8 cellular contexts compared by ENCODE assay signal in the genomic region with DNA sequence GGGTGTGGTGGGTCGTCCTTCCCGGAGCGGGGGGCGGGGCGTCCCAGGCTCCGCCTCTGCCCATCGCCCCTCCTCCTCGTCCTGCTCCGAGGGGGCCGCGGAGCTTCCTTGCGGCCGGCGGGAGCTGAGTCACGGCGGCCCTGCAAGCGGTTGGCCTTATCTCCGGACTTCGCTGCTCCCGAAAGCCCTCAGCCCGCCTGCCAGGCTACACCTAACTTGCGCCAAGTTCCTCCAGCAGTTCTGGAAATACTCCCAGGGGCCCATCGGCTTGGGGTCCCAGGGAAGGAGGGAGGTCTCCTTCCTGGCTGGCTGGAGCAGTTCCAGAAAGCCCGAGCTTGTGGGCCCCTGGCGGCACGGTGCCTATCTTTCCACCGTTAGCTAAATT. TPM values are rescaled to one million over a fixed set of nuclear protein-coding genes. Genes with fewer than 3 reads are reported as not detected.
DNase-seq lines count a peak whose midpoint lies in the region; ATAC-seq, FAIRE-seq and TF ChIP-seq lines count a peak whose summit lies in the region.

No MANE protein-coding gene starts in this region.

- no peak for FAIRE-seq in D721Med (lab: Jason Lieb, UNC)

- peak overlapping the region; percentile 86 for H3K4me3 Mint-ChIP-seq in type B pancreatic cell

- H3K27me3 Mint-ChIP-seq in type B pancreatic cell, result peaks cover 10% of the 10 kb centered on the region

- H3K27ac Mint-ChIP-seq in activated naive CD4-positive, alpha-beta T cell treated with anti-CD3 and anti-CD28 coated beads, Interleukin-2, amount 50 U/mL, for 72 hours, result peak overlapping the region; percentile 5 to 85
- H3K27ac Mint-ChIP-seq in type B pancreatic cell, result peak overlapping the region; percentile 77

- TF ChIP-seq CTCF in D721Med (IDR thresholded peaks at IDR 0.05; ENCODE audit: insufficient read depth, missing control alignments) (no peak), omental fat pad (IDR thresholded peaks at IDR 0.05) (no peak), type B pancreatic cell (conservative IDR thresholded peaks at IDR 0.05) (peak; percentile 31)

- H3K4me1 Mint-ChIP-seq in type B pancreatic cell (ENCODE audit: unreplicated experiment), result peaks cover 6% of the 10 kb centered on the region

- ATAC-seq in GM21360 (IDR thresholded peaks at IDR 0.05; ENCODE audit: unreplicated experiment), result peak; percentile 61
- ATAC-seq in activated naive CD4-positive, alpha-beta T cell treated with anti-CD3 and anti-CD28 coated beads, Interleukin-2, amount 50 U/mL, for 72 hours, result peak; percentile 82 to 83
- ATAC-seq in omental fat pad (ENCODE audit: low FRiP score), result peak; percentile 94

- H3K36me3 Mint-ChIP-seq in activated naive CD4-positive, alpha-beta T cell treated with anti-CD3 and anti-CD28 coated beads, Interleukin-2, amount 50 U/mL, for 72 hours, result no peaks in the 10 kb centered on the region
- no peaks in the 10 kb centered on the region for H3K36me3 Mint-ChIP-seq in type B pancreatic cell

- DNase-seq in D721Med (ENCODE audit: insufficient read length, low spot score), result peak; percentile 55
- peak; percentile 94 for DNase-seq in HT1080 (ENCODE audit: low read depth)
- DNase-seq in SHP77 (lab: John Stamatoyannopoulos, UW), result peak; percentile 50 to 72
- DNase-seq in activated naive CD4-positive, alpha-beta T cell treated with anti-CD3 and anti-CD28 coated beads, Interleukin-2, amount 50 U/mL, for 72 hours (ENCODE audit: low spot score in 2 of 2), result peak; percentile 70 to 81
- DNase-seq in glomerular endothelial cell (ENCODE audit: extremely low read depth, low read depth, low spot score), result peak; percentile 16
- DNase-seq in omental fat pad (ENCODE audit: low spot score), result peak; percentile 65
- peak; percentile 85 for DNase-seq in type B pancreatic cell (ENCODE audit: extremely low spot score, unreplicated experiment)

- no peaks in the 10 kb centered on the region for H3K9me3 Mint-ChIP-seq in activated naive CD4-positive, alpha-beta T cell treated with anti-CD3 and anti-CD28 coated beads, Interleukin-2, amount 50 U/mL, for 72 hours
- no peaks in the 10 kb centered on the region for H3K9me3 Mint-ChIP-seq in type B pancreatic cell

RNA-seq across cellular contexts. Expression of gene CDKN2AIPNL, which starts 54.2 kb away (rescaled TPM):
- total RNA-seq in HT1080 (2014; rRNA removed; shearing (Covaris generic)), result 81.7 and 83.0 TPM in 2 replicates
- polyA plus RNA-seq in HT1080 (2015; cell fraction: cytosol; rRNA removed), result 56.4 and 59.0 TPM in 2 replicates
- 11.1 and 11.6 TPM in 2 replicates for polyA plus RNA-seq in HT1080 (2015; cell fraction: nucleus; rRNA removed)
- 10 to 100 TPM in 1 of 2 donors, 1 to 10 TPM in 1; 6.0 to 37.7 TPM for total RNA-seq in activated naive CD4-positive, alpha-beta T cell treated with anti-CD3 and anti-CD28 coated beads, Interleukin-2, amount 50 U/mL, for 72 hours
- total RNA-seq in glomerular endothelial cell, result 24.5 and 25.7 TPM in 2 replicates
- 10 to 100 TPM; 10.2 to 20.4 (median 17.7) TPM for total RNA-seq in omental fat pad
- 24.4 and 28.7 TPM in 2 replicates for total RNA-seq in type B pancreatic cell (ENCODE audit: low replicate concordance)

RNA-seq across cellular contexts. Expression of gene JADE2, which starts 59.6 kb away (rescaled TPM):
- total RNA-seq in HT1080 (2014; rRNA removed; shearing (Covaris generic)), result 33.5 and 46.9 TPM in 2 replicates
- 14.7 and 16.3 TPM in 2 replicates for polyA plus RNA-seq in HT1080 (2015; cell fraction: cytosol; rRNA removed)
- polyA plus RNA-seq in HT1080 (2015; cell fraction: nucleus; rRNA removed), result 17.0 and 17.4 TPM in 2 replicates
- total RNA-seq in activated naive CD4-positive, alpha-beta T cell treated with anti-CD3 and anti-CD28 coated beads, Interleukin-2, amount 50 U/mL, for 72 hours, result 10 to 100 TPM; 73.4 to 80.8 TPM
- 14.5 and 24.7 TPM in 2 replicates for total RNA-seq in glomerular endothelial cell
- total RNA-seq in omental fat pad, result 10 to 100 TPM; 17.8 to 72.7 (median 33.8) TPM
- 10.8 and 29.8 TPM in 2 replicates for total RNA-seq in type B pancreatic cell (ENCODE audit: low replicate concordance)

Comparison
In these comparisons a context has a peak if more than half of its experiments do, and no peak if none do; other contexts are left out.
1. Peak in every context shown above with its lines: DNase-seq and ATAC-seq.
2. DNase-seq: peak in every context shown above with its lines; median percentile 94 in HT1080; 85 in type B pancreatic cell; 76 in activated naive CD4-positive, alpha-beta T cell treated with anti-CD3 and anti-CD28 coated beads, Interleukin-2, amount 50 U/mL, for 72 hours; 65 in omental fat pad; 61 in SHP77; 55 in D721Med; 16 in glomerular endothelial cell.